Comparison of ENCODE assay signal across 15 cellular contexts in genomic region chr21:43653626-43654025, GRCh38. TPM values are rescaled to one million over a fixed set of nuclear protein-coding genes. Genes with fewer than 3 reads are reported as not detected.
DNase-seq lines count a peak whose midpoint lies in the region; ATAC-seq and TF ChIP-seq lines count a peak whose summit lies in the region.
"Had no signal": no experiment of that assay in that cellular context is flagged by ENCODE, and none has a peak within 500 bp of the region (broad histone marks: within the 10 kb centered on the region; RNA-seq: fewer than 3 reads in every experiment).

No MANE protein-coding gene starts in this region.

- no peaks in the 10 kb centered on the region for H3K36me3 Mint-ChIP-seq in H9 (ENCODE audit: insufficient read depth in 1 of 3, low read depth in 3 of 3)
- H3K36me3 Mint-ChIP-seq in glutamatergic neuron (ENCODE audit: unreplicated experiment): no peaks in the 10 kb centered on the region

- no peaks in the 10 kb centered on the region for H3K23me2 ChIP-seq in H9 (ENCODE audit: insufficient read length, low read depth, low read length, poor library complexity, severe bottlenecking)

- H2AFZ ChIP-seq in H9 (ENCODE audit: low read length) (no peak overlapping the region), neuronal stem cell (ENCODE audit: low read length) (no peak overlapping the region)
- H2AFZ ChIP-seq: GM23248 had no signal

- H3K23ac ChIP-seq in H9 (ENCODE audit: insufficient read length, low read depth, low read length) (no peak overlapping the region), neuronal stem cell (ENCODE audit: low read depth, low read length, poor library complexity) (peak overlapping the region; percentile 49)

- H2BK20ac ChIP-seq in H9 (ENCODE audit: low read depth, low read length, poor library complexity, severe bottlenecking): no peak overlapping the region

- ATAC-seq in HG03520 (IDR thresholded peaks at IDR 0.05; ENCODE audit: unreplicated experiment) (no peak), right lobe of liver (no peak)

- H2AK5ac ChIP-seq in H9 (ENCODE audit: insufficient read length, low read length) (no peak overlapping the region), neuronal stem cell (ENCODE audit: low read depth, low read length) (no peak overlapping the region)

- H3K4me1 Mint-ChIP-seq in H9: no peaks in the 10 kb centered on the region
- H3K4me1 Mint-ChIP-seq in glutamatergic neuron (ENCODE audit: low read depth, unreplicated experiment): no peaks in the 10 kb centered on the region

- no peak overlapping the region for H2BK5ac ChIP-seq in H9 (ENCODE audit: insufficient read length, low read length)
- H2BK5ac ChIP-seq in neuronal stem cell (ENCODE audit: low read length): no peak overlapping the region

- H4K8ac ChIP-seq in H9 (replicated peaks; ENCODE audit: insufficient read length, low read depth, low read length) (no peak overlapping the region), neuronal stem cell (ENCODE audit: low read depth, low read length) (no peak overlapping the region)

- DNase-seq in H9 (no peak), astrocyte of the spinal cord (ENCODE audit: low read depth, low spot score) (no peak), glutamatergic neuron (no peak), neuronal stem cell (ENCODE audit: low spot score) (no peak), middle frontal gyrus (ENCODE audit: extremely low spot score, low spot score) (no peak), right lobe of liver (no peak)
- DNase-seq in activated naive CD4-positive, alpha-beta T cell (lab: John Stamatoyannopoulos, UW): no peak
- DNase-seq: 8988T; AML-193; CD4-positive, alpha-beta T cell; DMS79; GM23248; H7 had no signal

- H3K9ac ChIP-seq in H9 (ENCODE audit: extremely low read depth, insufficient read length, low read length) (no peak overlapping the region), neuronal stem cell (ENCODE audit: low read depth, low read length, poor library complexity) (no peak overlapping the region)
- H3K9ac ChIP-seq: BLaER1 treated with 17β-estradiol and CSF1 and Interleukin-3, amounts not matched to agents 10 nM and 100 nM; GM23248 had no signal

- H3K18ac ChIP-seq in H9 (ENCODE audit: insufficient read length, low read depth, low read length) (no peak overlapping the region), neuronal stem cell (ENCODE audit: low read length) (no peak overlapping the region)

- H3K4me1 ChIP-seq in H9 (ENCODE audit: insufficient read depth, low read length): no peaks in the 10 kb centered on the region
- no peaks in the 10 kb centered on the region for H3K4me1 ChIP-seq in neuronal stem cell (ENCODE audit: control insufficient read depth in 2 of 2, insufficient read depth in 1 of 2, low read depth in 1 of 2, low read length in 2 of 2)
- H3K4me1 ChIP-seq in right lobe of liver: peaks cover 0 to 5% (median 0%) of the 10 kb centered on the region in 4 donors

- H3K36me3 ChIP-seq in neuronal stem cell (replicated peaks in 1 of 2; ENCODE audit: control insufficient read depth in 2 of 2, insufficient read depth in 2 of 2, low read length in 2 of 2): no peaks in the 10 kb centered on the region
- no peaks in the 10 kb centered on the region for H3K36me3 ChIP-seq in right lobe of liver
- H3K36me3 ChIP-seq: BLaER1 treated with 17β-estradiol and CSF1 and Interleukin-3, amounts not matched to agents 10 nM and 100 nM had no signal

- H3K27me3 ChIP-seq in H9 (ENCODE audit: insufficient read depth, low read length): no peaks in the 10 kb centered on the region
- peaks cover 0 to 3% (median 0%) of the 10 kb centered on the region in 3 experiments for H3K27me3 ChIP-seq in neuronal stem cell (ENCODE audit: control insufficient read depth in 3 of 3, insufficient read depth in 3 of 3, low read depth in 1 of 3, low read length in 3 of 3)
- no peaks in the 10 kb centered on the region for H3K27me3 ChIP-seq in right lobe of liver
- H3K27me3 ChIP-seq: BLaER1 treated with 17β-estradiol and CSF1 and Interleukin-3, amounts not matched to agents 10 nM and 100 nM had no signal

- H4K91ac ChIP-seq in H9 (ENCODE audit: insufficient read length, low read depth, low read length) (no peak overlapping the region), neuronal stem cell (ENCODE audit: low read depth, low read length, poor library complexity) (no peak overlapping the region)

- no peak overlapping the region for H3K56ac ChIP-seq in H9 (ENCODE audit: insufficient read length, low read depth, low read length)

- in situ Hi-C loops in astrocyte of the spinal cord (cut with HindIII; ENCODE audit: low sequenced_read_pairs): no loop called here

- H3K27me3 Mint-ChIP-seq in H9 (ENCODE audit: low read depth) (peaks cover 1% of the 10 kb centered on the region), glutamatergic neuron (ENCODE audit: unreplicated experiment) (no peaks in the 10 kb centered on the region)
- H3K27me3 Mint-ChIP-seq: CD4-positive, alpha-beta T cell had no signal

- H3K27ac ChIP-seq in H9 (ENCODE audit: insufficient read length, low read depth, low read length): no peak overlapping the region
- no peak overlapping the region for H3K27ac ChIP-seq in neuronal stem cell (replicated peaks; ENCODE audit: low read length)
- H3K27ac ChIP-seq in right lobe of liver: no peak overlapping the region
- H3K27ac ChIP-seq: BLaER1 treated with 17β-estradiol and CSF1 and Interleukin-3, amounts not matched to agents 10 nM and 100 nM; GM23248 had no signal

- 0 out of 3 replicates have a peak, but pooled peaks have one; percentile 16 for TF ChIP-seq CTCF in H9 (conservative IDR thresholded peaks at IDR 0.05)
- peak; percentile 4 for TF ChIP-seq CTCF in astrocyte of the spinal cord (IDR thresholded peaks at IDR 0.05; ENCODE audit: low read depth, low read length)
- TF ChIP-seq CTCF in glutamatergic neuron (IDR thresholded peaks at IDR 0.05; ENCODE audit: partially characterized antibody, unreplicated experiment): no peak
- no peak for TF ChIP-seq CTCF in right lobe of liver (IDR thresholded peaks at IDR 0.05)

- H4K5ac ChIP-seq in H9 (ENCODE audit: insufficient read length, low read depth, low read length): no peak overlapping the region

- H2BK120ac ChIP-seq in H9 (ENCODE audit: low read depth, low read length, poor library complexity, severe bottlenecking) (no peak overlapping the region), neuronal stem cell (ENCODE audit: low read depth, low read length) (no peak overlapping the region)

- H2BK12ac ChIP-seq in H9 (ENCODE audit: insufficient read length, low read depth, low read length): no peak overlapping the region
- no peak overlapping the region for H2BK12ac ChIP-seq in neuronal stem cell (ENCODE audit: low read length)

- no peaks in the 10 kb centered on the region for H3K79me2 ChIP-seq in H9 (ENCODE audit: insufficient read depth, low read length)

- H3K4me2 ChIP-seq in H9 (ENCODE audit: insufficient read depth, insufficient read length, low read length): no peak overlapping the region
- H3K4me2 ChIP-seq in neuronal stem cell (ENCODE audit: insufficient read depth, low read length, poor library complexity, severe bottlenecking): no peak overlapping the region
- H3K4me2 ChIP-seq: BLaER1 treated with 17β-estradiol and CSF1 and Interleukin-3, amounts not matched to agents 10 nM and 100 nM had no signal

- H3K9me3 Mint-ChIP-seq in H9: no peaks in the 10 kb centered on the region
- H3K9me3 Mint-ChIP-seq in glutamatergic neuron (ENCODE audit: unreplicated experiment): no peaks in the 10 kb centered on the region
- H3K9me3 Mint-ChIP-seq: CD4-positive, alpha-beta T cell had no signal

- no CpG with 5 or more reads among the region's 6 CpGs for WGBS in H9 (ENCODE audit: extremely low coverage, insufficient read length, low lambda C conversion rate)
- no CpG with 5 or more reads among the region's 6 CpGs for WGBS in neuronal stem cell (ENCODE audit: extremely low coverage in 2 of 2, insufficient read length in 2 of 2, insufficient replicate concordance in 1 of 2), 2 donors
- WGBS in right lobe of liver (ENCODE audit: insufficient coverage, low coverage, low lambda C conversion rate, missing lambda C conversion rate): 97% methylated on average over 6 of the region's 6 CpGs

- H2BK15ac ChIP-seq in H9 (ENCODE audit: low read depth, low read length) (no peak overlapping the region), neuronal stem cell (ENCODE audit: low read length) (no peak overlapping the region)

- intact Hi-C loops in right lobe of liver (cut with DNase I): no loop called here

- H3K4ac ChIP-seq in H9 (ENCODE audit: low read depth, low read length): no peak overlapping the region
- no peak overlapping the region for H3K4ac ChIP-seq in neuronal stem cell (ENCODE audit: low read length)

- H3K4me3 Mint-ChIP-seq in H9 (no peak overlapping the region), glutamatergic neuron (ENCODE audit: unreplicated experiment) (no peak overlapping the region)
- H3K4me3 Mint-ChIP-seq: CD4-positive, alpha-beta T cell had no signal

- no peak for TF ChIP-seq POLR2A in right lobe of liver (IDR thresholded peaks at IDR 0.05)

- H3K14ac ChIP-seq in H9 (ENCODE audit: insufficient read depth, low read length) (no peak overlapping the region), neuronal stem cell (ENCODE audit: low read length) (no peak overlapping the region)

- no peak overlapping the region for H3K4me3 ChIP-seq in astrocyte of the spinal cord (ENCODE audit: low read depth, low read length)
- H3K4me3 ChIP-seq in neuronal stem cell (ENCODE audit: low read length in 2 of 2): no peak overlapping the region
- no peak overlapping the region for H3K4me3 ChIP-seq in right lobe of liver
- H3K4me3 ChIP-seq: BLaER1 treated with 17β-estradiol and CSF1 and Interleukin-3, amounts not matched to agents 10 nM and 100 nM; GM23248 had no signal

- no peaks in the 10 kb centered on the region for H3K9me3 ChIP-seq in H9 (ENCODE audit: control insufficient read depth, low read depth, low read length)
- no peaks in the 10 kb centered on the region for H3K9me3 ChIP-seq in neuronal stem cell (replicated peaks in 1 of 2; ENCODE audit: control insufficient read depth in 2 of 2, insufficient read depth in 1 of 2, low read depth in 1 of 2, low read length in 2 of 2)
- H3K9me3 ChIP-seq in right lobe of liver: no peaks in the 10 kb centered on the region
- H3K9me3 ChIP-seq: BLaER1 treated with 17β-estradiol and CSF1 and Interleukin-3, amounts not matched to agents 10 nM and 100 nM had no signal

- H3K79me1 ChIP-seq in H9 (ENCODE audit: insufficient read depth, low read depth, low read length, poor library complexity, severe bottlenecking) (no peaks in the 10 kb centered on the region), neuronal stem cell (ENCODE audit: low read depth, low read length) (no peaks in the 10 kb centered on the region)

- H3T11ph ChIP-seq in H9 (ENCODE audit: low read length): no peak overlapping the region

- H3K27ac Mint-ChIP-seq in H9: no peak overlapping the region; a peak in 1 of 7 replicates
- peak overlapping the region; percentile 49 for H3K27ac Mint-ChIP-seq in glutamatergic neuron (ENCODE audit: unreplicated experiment)
- H3K27ac Mint-ChIP-seq: CD4-positive, alpha-beta T cell had no signal

- H4K20me1 ChIP-seq in H9 (ENCODE audit: control insufficient read depth, insufficient read depth, insufficient read length): no peaks in the 10 kb centered on the region
- H4K20me1 ChIP-seq: BLaER1 treated with 17β-estradiol and CSF1 and Interleukin-3, amounts not matched to agents 10 nM and 100 nM had no signal

RNA-seq across cellular contexts. Expression of gene HSF2BP, which starts 5.7 kb away (rescaled TPM):
- 1.5 and 1.7 TPM in 2 replicates for total RNA-seq in H9 (2021)
- 1.0 TPM for total RNA-seq in glutamatergic neuron (ENCODE audit: unreplicated experiment)
- 0.73 TPM for polyA plus RNA-seq in neuronal stem cell (2013, experiment 1 of 2)
- 0.65 TPM for polyA plus RNA-seq in neuronal stem cell (2013, experiment 2 of 2)
- total RNA-seq in right lobe of liver: under 1 TPM in 4 of 6 experiments, not detected in 2; 0.25 to 0.62 (median 0.37) TPM

RNA-seq across cellular contexts. Expression of gene RRP1B, which starts 5.7 kb away (rescaled TPM):
- 94.6 and 96.6 TPM in 2 replicates for total RNA-seq in H9 (2021)
- 41.2 TPM for total RNA-seq in glutamatergic neuron (ENCODE audit: unreplicated experiment)
- polyA plus RNA-seq in neuronal stem cell (2013, experiment 1 of 2): 31.3 TPM
- 31.6 TPM for polyA plus RNA-seq in neuronal stem cell (2013, experiment 2 of 2)
- total RNA-seq in right lobe of liver: 10 to 100 TPM in 2 of 6 experiments, 1 to 10 TPM in 4; 8.0 to 17.0 (median 9.8) TPM

Comparison
In these comparisons a context has a peak if more than half of its experiments do, and no peak if none do; other contexts are left out.
1. CTCF ChIP-seq: peak in H9 (single experiment) and astrocyte of the spinal cord (single experiment); none in glutamatergic neuron (single experiment) and right lobe of liver (0 of 4).